ENCODE assay signal across 1 cellular context in the genomic region with DNA sequence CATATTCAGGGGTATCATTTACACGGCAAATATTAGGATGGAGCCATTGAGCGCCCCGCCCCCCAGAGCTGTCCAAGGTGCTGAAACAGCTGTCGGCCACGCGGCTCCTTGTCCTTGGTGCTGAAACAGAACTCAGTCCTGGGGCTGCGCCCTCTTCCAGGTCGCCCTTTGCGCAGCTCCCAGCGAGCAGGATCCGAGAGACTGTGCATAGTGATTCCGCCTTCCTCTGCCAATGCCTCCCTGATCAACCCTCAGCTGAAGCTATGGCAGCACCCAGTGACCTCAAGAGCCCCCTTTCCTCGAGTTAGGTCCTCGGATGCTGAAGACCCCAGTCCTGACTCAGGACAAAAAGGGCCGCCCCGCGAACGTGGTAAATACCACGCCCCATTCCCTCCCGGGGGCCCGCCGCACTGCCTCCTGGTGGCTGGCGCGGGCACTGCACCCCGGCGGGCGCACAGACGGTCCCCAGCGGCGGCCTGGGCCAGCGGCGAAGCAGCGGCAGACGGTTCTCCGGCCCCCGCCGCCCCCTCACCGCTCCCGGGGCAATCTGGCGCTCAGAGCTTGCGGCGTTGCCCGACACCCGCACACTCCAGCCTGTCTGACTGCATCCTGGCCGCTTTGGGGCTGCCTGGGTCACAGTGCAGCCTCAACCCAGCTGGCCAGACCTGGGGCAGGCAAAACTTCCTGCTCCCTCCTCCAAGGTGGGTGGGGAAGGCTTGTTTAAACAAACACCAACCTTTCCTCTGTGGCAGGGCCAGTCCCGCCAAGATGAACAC.
TF ChIP-seq lines count a peak whose summit lies in the region.

No MANE protein-coding gene starts in this region.

TF ChIP-seq in HepG2, 621 proteins besides CTCF, POLR2A, EP300 and RAD21 (continued from another document and continues in another):
- TF ChIP-seq, protein P1, sequence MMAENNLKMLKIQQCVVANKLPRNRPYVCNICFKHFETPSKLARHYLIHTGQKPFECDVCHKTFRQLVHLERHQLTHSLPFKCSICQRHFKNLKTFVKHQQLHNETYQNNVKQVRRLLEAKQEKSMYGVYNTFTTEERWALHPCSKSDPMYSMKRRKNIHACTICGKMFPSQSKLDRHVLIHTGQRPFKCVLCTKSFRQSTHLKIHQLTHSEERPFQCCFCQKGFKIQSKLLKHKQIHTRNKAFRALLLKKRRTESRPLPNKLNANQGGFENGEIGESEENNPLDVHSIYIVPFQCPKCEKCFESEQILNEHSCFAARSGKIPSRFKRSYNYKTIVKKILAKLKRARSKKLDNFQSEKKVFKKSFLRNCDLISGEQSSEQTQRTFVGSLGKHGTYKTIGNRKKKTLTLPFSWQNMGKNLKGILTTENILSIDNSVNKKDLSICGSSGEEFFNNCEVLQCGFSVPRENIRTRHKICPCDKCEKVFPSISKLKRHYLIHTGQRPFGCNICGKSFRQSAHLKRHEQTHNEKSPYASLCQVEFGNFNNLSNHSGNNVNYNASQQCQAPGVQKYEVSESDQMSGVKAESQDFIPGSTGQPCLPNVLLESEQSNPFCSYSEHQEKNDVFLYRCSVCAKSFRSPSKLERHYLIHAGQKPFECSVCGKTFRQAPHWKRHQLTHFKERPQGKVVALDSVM (CRISPR knock-in tag; IDR thresholded peaks at IDR 0.05): peak; percentile 87
- TF ChIP-seq, protein P2, sequence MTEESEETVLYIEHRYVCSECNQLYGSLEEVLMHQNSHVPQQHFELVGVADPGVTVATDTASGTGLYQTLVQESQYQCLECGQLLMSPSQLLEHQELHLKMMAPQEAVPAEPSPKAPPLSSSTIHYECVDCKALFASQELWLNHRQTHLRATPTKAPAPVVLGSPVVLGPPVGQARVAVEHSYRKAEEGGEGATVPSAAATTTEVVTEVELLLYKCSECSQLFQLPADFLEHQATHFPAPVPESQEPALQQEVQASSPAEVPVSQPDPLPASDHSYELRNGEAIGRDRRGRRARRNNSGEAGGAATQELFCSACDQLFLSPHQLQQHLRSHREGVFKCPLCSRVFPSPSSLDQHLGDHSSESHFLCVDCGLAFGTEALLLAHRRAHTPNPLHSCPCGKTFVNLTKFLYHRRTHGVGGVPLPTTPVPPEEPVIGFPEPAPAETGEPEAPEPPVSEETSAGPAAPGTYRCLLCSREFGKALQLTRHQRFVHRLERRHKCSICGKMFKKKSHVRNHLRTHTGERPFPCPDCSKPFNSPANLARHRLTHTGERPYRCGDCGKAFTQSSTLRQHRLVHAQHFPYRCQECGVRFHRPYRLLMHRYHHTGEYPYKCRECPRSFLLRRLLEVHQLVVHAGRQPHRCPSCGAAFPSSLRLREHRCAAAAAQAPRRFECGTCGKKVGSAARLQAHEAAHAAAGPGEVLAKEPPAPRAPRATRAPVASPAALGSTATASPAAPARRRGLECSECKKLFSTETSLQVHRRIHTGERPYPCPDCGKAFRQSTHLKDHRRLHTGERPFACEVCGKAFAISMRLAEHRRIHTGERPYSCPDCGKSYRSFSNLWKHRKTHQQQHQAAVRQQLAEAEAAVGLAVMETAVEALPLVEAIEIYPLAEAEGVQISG (CRISPR knock-in tag; IDR thresholded peaks at IDR 0.05): peak; percentile 97
- peak; percentile 100 for TF ChIP-seq ZNF337 (CRISPR knock-in tag; IDR thresholded peaks at IDR 0.05; ENCODE audit: borderline replicate concordance, low read depth)
- TF ChIP-seq, protein P3, sequence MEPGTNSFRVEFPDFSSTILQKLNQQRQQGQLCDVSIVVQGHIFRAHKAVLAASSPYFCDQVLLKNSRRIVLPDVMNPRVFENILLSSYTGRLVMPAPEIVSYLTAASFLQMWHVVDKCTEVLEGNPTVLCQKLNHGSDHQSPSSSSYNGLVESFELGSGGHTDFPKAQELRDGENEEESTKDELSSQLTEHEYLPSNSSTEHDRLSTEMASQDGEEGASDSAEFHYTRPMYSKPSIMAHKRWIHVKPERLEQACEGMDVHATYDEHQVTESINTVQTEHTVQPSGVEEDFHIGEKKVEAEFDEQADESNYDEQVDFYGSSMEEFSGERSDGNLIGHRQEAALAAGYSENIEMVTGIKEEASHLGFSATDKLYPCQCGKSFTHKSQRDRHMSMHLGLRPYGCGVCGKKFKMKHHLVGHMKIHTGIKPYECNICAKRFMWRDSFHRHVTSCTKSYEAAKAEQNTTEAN (CRISPR knock-in tag; conservative IDR thresholded peaks at IDR 0.05): peak; percentile 99
- peak; percentile 99 for TF ChIP-seq ELF3 (CRISPR knock-in tag; IDR thresholded peaks at IDR 0.05)
- TF ChIP-seq AKAP8 (CRISPR knock-in tag; IDR thresholded peaks at IDR 0.05): peak; percentile 99
- TF ChIP-seq, protein P4, sequence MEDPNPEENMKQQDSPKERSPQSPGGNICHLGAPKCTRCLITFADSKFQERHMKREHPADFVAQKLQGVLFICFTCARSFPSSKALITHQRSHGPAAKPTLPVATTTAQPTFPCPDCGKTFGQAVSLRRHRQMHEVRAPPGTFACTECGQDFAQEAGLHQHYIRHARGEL (CRISPR knock-in tag; IDR thresholded peaks at IDR 0.05): peak; percentile 95
- TF ChIP-seq ZNF224 (CRISPR knock-in tag; IDR thresholded peaks at IDR 0.05): peak; percentile 100
- TF ChIP-seq ZBTB2 (CRISPR knock-in tag; IDR thresholded peaks at IDR 0.05; ENCODE audit: low read depth): peak; percentile 97
- no peak for TF ChIP-seq SMARCC2 (IDR thresholded peaks at IDR 0.05)
- no peak for TF ChIP-seq IKZF1 (IDR thresholded peaks at IDR 0.05)
- TF ChIP-seq ZKSCAN1 (IDR thresholded peaks at IDR 0.05; ENCODE audit: low read length): no peak
- TF ChIP-seq MTA3 (CRISPR knock-in tag; IDR thresholded peaks at IDR 0.05): peak; percentile 97
- TF ChIP-seq RARG (CRISPR knock-in tag; IDR thresholded peaks at IDR 0.05; ENCODE audit: low read depth): peak; percentile 100
- peak; percentile 100 for TF ChIP-seq ZMAT3 (CRISPR knock-in tag; conservative IDR thresholded peaks at IDR 0.05)
- TF ChIP-seq ATF1 (CRISPR knock-in tag; IDR thresholded peaks at IDR 0.05): peak; percentile 68
- no peak for TF ChIP-seq HDAC6 (IDR thresholded peaks at IDR 0.05; ENCODE audit: low read depth, low read length)
- TF ChIP-seq, protein P5, sequence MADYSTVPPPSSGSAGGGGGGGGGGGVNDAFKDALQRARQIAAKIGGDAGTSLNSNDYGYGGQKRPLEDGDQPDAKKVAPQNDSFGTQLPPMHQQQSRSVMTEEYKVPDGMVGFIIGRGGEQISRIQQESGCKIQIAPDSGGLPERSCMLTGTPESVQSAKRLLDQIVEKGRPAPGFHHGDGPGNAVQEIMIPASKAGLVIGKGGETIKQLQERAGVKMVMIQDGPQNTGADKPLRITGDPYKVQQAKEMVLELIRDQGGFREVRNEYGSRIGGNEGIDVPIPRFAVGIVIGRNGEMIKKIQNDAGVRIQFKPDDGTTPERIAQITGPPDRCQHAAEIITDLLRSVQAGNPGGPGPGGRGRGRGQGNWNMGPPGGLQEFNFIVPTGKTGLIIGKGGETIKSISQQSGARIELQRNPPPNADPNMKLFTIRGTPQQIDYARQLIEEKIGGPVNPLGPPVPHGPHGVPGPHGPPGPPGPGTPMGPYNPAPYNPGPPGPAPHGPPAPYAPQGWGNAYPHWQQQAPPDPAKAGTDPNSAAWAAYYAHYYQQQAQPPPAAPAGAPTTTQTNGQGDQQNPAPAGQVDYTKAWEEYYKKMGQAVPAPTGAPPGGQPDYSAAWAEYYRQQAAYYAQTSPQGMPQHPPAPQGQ (CRISPR knock-in tag; IDR thresholded peaks at IDR 0.05; ENCODE audit: borderline replicate concordance): 0 out of 2 replicates have a peak, but pooled peaks have one; percentile 86
- TF ChIP-seq, protein P6, sequence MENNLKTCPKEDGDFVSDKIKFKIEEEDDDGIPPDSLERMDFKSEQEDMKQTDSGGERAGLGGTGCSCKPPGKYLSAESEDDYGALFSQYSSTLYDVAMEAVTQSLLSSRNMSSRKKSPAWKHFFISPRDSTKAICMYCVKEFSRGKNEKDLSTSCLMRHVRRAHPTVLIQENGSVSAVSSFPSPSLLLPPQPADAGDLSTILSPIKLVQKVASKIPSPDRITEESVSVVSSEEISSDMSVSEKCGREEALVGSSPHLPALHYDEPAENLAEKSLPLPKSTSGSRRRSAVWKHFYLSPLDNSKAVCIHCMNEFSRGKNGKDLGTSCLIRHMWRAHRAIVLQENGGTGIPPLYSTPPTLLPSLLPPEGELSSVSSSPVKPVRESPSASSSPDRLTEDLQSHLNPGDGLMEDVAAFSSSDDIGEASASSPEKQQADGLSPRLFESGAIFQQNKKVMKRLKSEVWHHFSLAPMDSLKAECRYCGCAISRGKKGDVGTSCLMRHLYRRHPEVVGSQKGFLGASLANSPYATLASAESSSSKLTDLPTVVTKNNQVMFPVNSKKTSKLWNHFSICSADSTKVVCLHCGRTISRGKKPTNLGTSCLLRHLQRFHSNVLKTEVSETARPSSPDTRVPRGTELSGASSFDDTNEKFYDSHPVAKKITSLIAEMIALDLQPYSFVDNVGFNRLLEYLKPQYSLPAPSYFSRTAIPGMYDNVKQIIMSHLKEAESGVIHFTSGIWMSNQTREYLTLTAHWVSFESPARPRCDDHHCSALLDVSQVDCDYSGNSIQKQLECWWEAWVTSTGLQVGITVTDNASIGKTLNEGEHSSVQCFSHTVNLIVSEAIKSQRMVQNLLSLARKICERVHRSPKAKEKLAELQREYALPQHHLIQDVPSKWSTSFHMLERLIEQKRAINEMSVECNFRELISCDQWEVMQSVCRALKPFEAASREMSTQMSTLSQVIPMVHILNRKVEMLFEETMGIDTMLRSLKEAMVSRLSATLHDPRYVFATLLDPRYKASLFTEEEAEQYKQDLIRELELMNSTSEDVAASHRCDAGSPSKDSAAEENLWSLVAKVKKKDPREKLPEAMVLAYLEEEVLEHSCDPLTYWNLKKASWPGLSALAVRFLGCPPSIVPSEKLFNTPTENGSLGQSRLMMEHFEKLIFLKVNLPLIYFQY (CRISPR knock-in tag; IDR thresholded peaks at IDR 0.05; ENCODE audit: borderline replicate concordance): peak; percentile 100
- TF ChIP-seq ZNF20 (CRISPR knock-in tag; IDR thresholded peaks at IDR 0.05): peak; percentile 99
- peak; percentile 77 for TF ChIP-seq ELF1 (CRISPR knock-in tag; IDR thresholded peaks at IDR 0.05)
- TF ChIP-seq, protein P7, sequence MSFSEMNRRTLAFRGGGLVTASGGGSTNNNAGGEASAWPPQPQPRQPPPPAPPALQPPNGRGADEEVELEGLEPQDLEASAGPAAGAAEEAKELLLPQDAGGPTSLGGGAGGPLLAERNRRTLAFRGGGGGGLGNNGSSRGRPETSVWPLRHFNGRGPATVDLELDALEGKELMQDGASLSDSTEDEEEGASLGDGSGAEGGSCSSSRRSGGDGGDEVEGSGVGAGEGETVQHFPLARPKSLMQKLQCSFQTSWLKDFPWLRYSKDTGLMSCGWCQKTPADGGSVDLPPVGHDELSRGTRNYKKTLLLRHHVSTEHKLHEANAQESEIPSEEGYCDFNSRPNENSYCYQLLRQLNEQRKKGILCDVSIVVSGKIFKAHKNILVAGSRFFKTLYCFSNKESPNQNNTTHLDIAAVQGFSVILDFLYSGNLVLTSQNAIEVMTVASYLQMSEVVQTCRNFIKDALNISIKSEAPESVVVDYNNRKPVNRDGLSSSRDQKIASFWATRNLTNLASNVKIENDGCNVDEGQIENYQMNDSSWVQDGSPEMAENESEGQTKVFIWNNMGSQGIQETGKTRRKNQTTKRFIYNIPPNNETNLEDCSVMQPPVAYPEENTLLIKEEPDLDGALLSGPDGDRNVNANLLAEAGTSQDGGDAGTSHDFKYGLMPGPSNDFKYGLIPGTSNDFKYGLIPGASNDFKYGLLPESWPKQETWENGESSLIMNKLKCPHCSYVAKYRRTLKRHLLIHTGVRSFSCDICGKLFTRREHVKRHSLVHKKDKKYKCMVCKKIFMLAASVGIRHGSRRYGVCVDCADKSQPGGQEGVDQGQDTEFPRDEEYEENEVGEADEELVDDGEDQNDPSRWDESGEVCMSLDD (CRISPR knock-in tag; IDR thresholded peaks at IDR 0.05; ENCODE audit: borderline replicate concordance): peak; percentile 99
- no peak for TF ChIP-seq MBD4 (IDR thresholded peaks at IDR 0.05; ENCODE audit: borderline replicate concordance, low read length)
- TF ChIP-seq TEAD3 (CRISPR knock-in tag; optimal IDR thresholded peaks at IDR 0.05; ENCODE audit: borderline replicate concordance): peak; percentile 91
- TF ChIP-seq, protein P8, sequence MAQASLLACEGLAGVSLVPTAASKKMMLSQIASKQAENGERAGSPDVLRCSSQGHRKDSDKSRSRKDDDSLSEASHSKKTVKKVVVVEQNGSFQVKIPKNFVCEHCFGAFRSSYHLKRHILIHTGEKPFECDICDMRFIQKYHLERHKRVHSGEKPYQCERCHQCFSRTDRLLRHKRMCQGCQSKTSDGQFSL (CRISPR knock-in tag; IDR thresholded peaks at IDR 0.05): peak; percentile 99
- TF ChIP-seq ZNF484 (CRISPR knock-in tag; IDR thresholded peaks at IDR 0.05; ENCODE audit: borderline replicate concordance, low read depth): peak; percentile 99; the same call in 1 of the 2 replicates
- peak; percentile 99 for TF ChIP-seq KMT2A (CRISPR knock-in tag; IDR thresholded peaks at IDR 0.05)
- TF ChIP-seq, protein P9, sequence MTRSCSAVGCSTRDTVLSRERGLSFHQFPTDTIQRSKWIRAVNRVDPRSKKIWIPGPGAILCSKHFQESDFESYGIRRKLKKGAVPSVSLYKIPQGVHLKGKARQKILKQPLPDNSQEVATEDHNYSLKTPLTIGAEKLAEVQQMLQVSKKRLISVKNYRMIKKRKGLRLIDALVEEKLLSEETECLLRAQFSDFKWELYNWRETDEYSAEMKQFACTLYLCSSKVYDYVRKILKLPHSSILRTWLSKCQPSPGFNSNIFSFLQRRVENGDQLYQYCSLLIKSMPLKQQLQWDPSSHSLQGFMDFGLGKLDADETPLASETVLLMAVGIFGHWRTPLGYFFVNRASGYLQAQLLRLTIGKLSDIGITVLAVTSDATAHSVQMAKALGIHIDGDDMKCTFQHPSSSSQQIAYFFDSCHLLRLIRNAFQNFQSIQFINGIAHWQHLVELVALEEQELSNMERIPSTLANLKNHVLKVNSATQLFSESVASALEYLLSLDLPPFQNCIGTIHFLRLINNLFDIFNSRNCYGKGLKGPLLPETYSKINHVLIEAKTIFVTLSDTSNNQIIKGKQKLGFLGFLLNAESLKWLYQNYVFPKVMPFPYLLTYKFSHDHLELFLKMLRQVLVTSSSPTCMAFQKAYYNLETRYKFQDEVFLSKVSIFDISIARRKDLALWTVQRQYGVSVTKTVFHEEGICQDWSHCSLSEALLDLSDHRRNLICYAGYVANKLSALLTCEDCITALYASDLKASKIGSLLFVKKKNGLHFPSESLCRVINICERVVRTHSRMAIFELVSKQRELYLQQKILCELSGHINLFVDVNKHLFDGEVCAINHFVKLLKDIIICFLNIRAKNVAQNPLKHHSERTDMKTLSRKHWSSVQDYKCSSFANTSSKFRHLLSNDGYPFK (CRISPR knock-in tag; IDR thresholded peaks at IDR 0.05; ENCODE audit: borderline replicate concordance): peak; percentile 98
- peak; percentile 99 for TF ChIP-seq RORA (CRISPR knock-in tag; IDR thresholded peaks at IDR 0.05)
- TF ChIP-seq DPF2 (CRISPR knock-in tag; IDR thresholded peaks at IDR 0.05; ENCODE audit: borderline replicate concordance, low read depth): peak; percentile 51; the same call in 1 of the 2 replicates
